In the genomic region with DNA sequence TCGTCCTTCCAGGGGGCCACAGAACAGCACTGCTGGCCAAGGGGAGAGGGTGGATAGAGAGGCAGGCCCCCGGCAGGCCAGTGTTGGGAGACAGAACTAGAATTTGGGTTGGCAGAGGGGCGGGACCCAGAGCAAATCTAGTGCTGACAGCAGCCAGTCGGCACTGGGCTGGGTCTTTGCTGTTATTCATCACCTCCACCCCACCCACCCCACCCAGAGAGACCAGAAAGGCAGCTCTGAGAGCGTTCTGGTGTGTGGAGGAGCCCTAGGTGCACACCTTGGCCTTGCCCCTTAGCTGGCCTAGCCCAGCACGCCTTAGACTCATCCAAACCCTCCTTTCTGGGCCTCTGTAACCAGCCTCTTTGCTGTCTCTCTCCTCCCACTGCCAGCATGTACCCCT, we compare ENCODE assay signal across 19 cellular contexts. TPM values are rescaled to one million over a fixed set of nuclear protein-coding genes. Genes with fewer than 3 reads are reported as not detected.
DNase-seq lines count a peak whose midpoint lies in the region; ATAC-seq, FAIRE-seq and TF ChIP-seq lines count a peak whose summit lies in the region.
"Had no signal": no experiment of that assay in that cellular context is flagged by ENCODE, and none has a peak within 500 bp of the region (broad histone marks: within the 10 kb centered on the region; RNA-seq: fewer than 3 reads in every experiment).

No MANE protein-coding gene starts in this region.

- H2AK5ac ChIP-seq in H1 (ENCODE audit: low read depth, low read length): no peak overlapping the region

- no peaks in the 10 kb centered on the region for H3K36me3 ChIP-seq in PC-3 (ENCODE audit: low read depth, low read length)
- H3K36me3 ChIP-seq in H1 (ENCODE audit: control insufficient read depth in 2 of 4, insufficient read depth in 4 of 4, low read length in 3 of 4): no peaks in the 10 kb centered on the region
- H3K36me3 ChIP-seq in suprapubic skin: no peaks in the 10 kb centered on the region

- H4K5ac ChIP-seq in H1 (ENCODE audit: insufficient read length, low read depth, low read length): no peak overlapping the region

- no peak for TF ChIP-seq POLR2A in H1 (IDR thresholded peaks at IDR 0.05; ENCODE audit: control extremely low read depth in 1 of 2, low read depth in 2 of 2, low read length in 2 of 2)
- TF ChIP-seq POLR2A in suprapubic skin (IDR thresholded peaks at IDR 0.05): no peak

- no peaks in the 10 kb centered on the region for H3K9me3 Mint-ChIP-seq in mesothelial cell of epicardium
- H3K9me3 Mint-ChIP-seq: CD8-positive, alpha-beta T cell had no signal

- peak overlapping the region; percentile 17; the same call in 1 of the 2 replicates for H2BK12ac ChIP-seq in H1 (ENCODE audit: low read depth, low read length)

- peak overlapping the region; percentile 80 for H3K9ac ChIP-seq in PC-3 (ENCODE audit: low read length)
- H3K9ac ChIP-seq in H1 (replicated peaks in 1 of 4; ENCODE audit: extremely low read depth in 1 of 4, low read depth in 3 of 4, low read length in 3 of 4): no peak overlapping the region

- CTCF ChIA-PET in PC-3 (lab: Charles Lee) (interaction anchor here (0.5 to 1.0 kb wide), 3 partner anchors 31 to 84 kb away, joined by 3 to 4 read pairs (median 4); no protein-coding TSS in a partner anchor), H1 (lab: Charles Lee; ENCODE audit: partially characterized antibody) (interaction anchor here (1.4 to 3.9 kb wide), 7 partner anchors 18 to 85 kb away, joined by 3 to 21 read pairs (median 7); no protein-coding TSS in a partner anchor)

- H3K23me2 ChIP-seq in H1 (ENCODE audit: low read depth, low read length): no peaks in the 10 kb centered on the region

- H3K4me1 ChIP-seq in PC-3 (ENCODE audit: insufficient read depth, low read length) (peaks cover 47% of the 10 kb centered on the region), H1 (replicated peaks in 1 of 4; ENCODE audit: control insufficient read depth in 3 of 4, insufficient read depth in 4 of 4, low read length in 3 of 4) (peaks cover 0 to 4% (median 0%) of the 10 kb centered on the region in 4 experiments; a peak in 2 of 7 replicates), suprapubic skin (peaks cover 54% of the 10 kb centered on the region)

- intact Hi-C loops in PC-3 (cut with micrococcal nuclease) (no loop called here), left colon (cut with DNase I, micrococcal nuclease) (no loop called here)

- POLR2A ChIA-PET in PC-3 (lab: Charles Lee; ENCODE audit: unreplicated experiment): interaction anchor here (0.6 kb wide), 1 partner anchor 31 kb away, joined by 7 read pairs; no protein-coding TSS in a partner anchor
- POLR2A ChIA-PET in H1 (lab: Charles Lee; ENCODE audit: partially characterized antibody): interaction anchor here (1.1 kb wide), 1 partner anchor 84 kb away, joined by 4 read pairs; no protein-coding TSS in a partner anchor

- 83% methylated on average over 6 of the region's 6 CpGs; no CpG with 5 or more reads in 1 of the 2 experiments for WGBS in H1 (ENCODE audit: extremely low coverage in 1 of 2, insufficient coverage in 1 of 2, insufficient read length in 1 of 2, insufficient replicate concordance in 2 of 2, low coverage in 1 of 2, low lambda C conversion rate in 2 of 2, missing lambda C conversion rate in 1 of 2), 2 experiments
- 59% methylated on average over 5 of the region's 6 CpGs for WGBS in suprapubic skin

- H3K79me1 ChIP-seq in H1 (ENCODE audit: low read depth, low read length): no peaks in the 10 kb centered on the region

- no peaks in the 10 kb centered on the region for H3K27me3 ChIP-seq in PC-3 (ENCODE audit: low read length)
- H3K27me3 ChIP-seq in H1 (replicated peaks in 1 of 4; ENCODE audit: control insufficient read depth in 3 of 4, extremely low read depth in 1 of 4, insufficient read depth in 3 of 4, low read length in 3 of 4): peaks cover 0 to 3% (median under 1%) of the 10 kb centered on the region in 4 experiments; a peak in 5 of 7 replicates
- no peaks in the 10 kb centered on the region for H3K27me3 ChIP-seq in suprapubic skin

- H2BK120ac ChIP-seq in H1 (replicated peaks; ENCODE audit: low read depth, low read length): no peak overlapping the region

- no peaks in the 10 kb centered on the region for H3K9me2 ChIP-seq in PC-3 (replicated peaks; ENCODE audit: low read length)

- no peak overlapping the region for H3K4me3 ChIP-seq in PC-3 (ENCODE audit: low read length)
- H3K4me3 ChIP-seq in H1 (ENCODE audit: extremely low read depth in 1 of 4, insufficient read depth in 2 of 4, low read depth in 3 of 4, low read length in 4 of 4): no peak overlapping the region
- H3K4me3 ChIP-seq in suprapubic skin: no peak overlapping the region

- H3K27ac ChIP-seq in PC-3 (ENCODE audit: low read length) (peak overlapping the region; percentile 88), H1 (ENCODE audit: low read depth, low read length) (no peak overlapping the region), suprapubic skin (peak overlapping the region; percentile 83)

- H3K9me3 ChIP-seq in PC-3 (ENCODE audit: low read length) (no peaks in the 10 kb centered on the region), H1 (ENCODE audit: insufficient read depth in 2 of 2, low read depth in 1 of 2, low read length in 1 of 2) (no peaks in the 10 kb centered on the region), suprapubic skin (no peaks in the 10 kb centered on the region)

- no peak for FAIRE-seq in H1 (lab: Jason Lieb, UNC)
- FAIRE-seq: D721Med had no signal

- H3K4ac ChIP-seq in H1 (replicated peaks; ENCODE audit: insufficient read length, low read depth, low read length): no peak overlapping the region

- no peak overlapping the region for H2AFZ ChIP-seq in PC-3 (ENCODE audit: low read length)
- H2AFZ ChIP-seq in H1 (ENCODE audit: low read length): no peak overlapping the region

- no peak overlapping the region for H3K4me3 Mint-ChIP-seq in mesothelial cell of epicardium
- H3K4me3 Mint-ChIP-seq: CD8-positive, alpha-beta T cell had no signal

- H2BK20ac ChIP-seq in H1 (ENCODE audit: low read length): no peak overlapping the region

- no peak for TF ChIP-seq EP300 in H1 (IDR thresholded peaks at IDR 0.05; ENCODE audit: borderline replicate concordance in 1 of 2, low read depth in 2 of 2, low read length in 2 of 2)
- TF ChIP-seq EP300 in suprapubic skin (IDR thresholded peaks at IDR 0.05): no peak

- peaks cover 6% of the 10 kb centered on the region for H3F3A ChIP-seq in PC-3 (ENCODE audit: low read length, unreplicated experiment)

- H3K27me3 Mint-ChIP-seq in mesothelial cell of epicardium (ENCODE audit: low read depth): peaks cover 12% of the 10 kb centered on the region

- no peak for TF ChIP-seq RAD21 in H1 (IDR thresholded peaks at IDR 0.05 in 1 of 2, conservative IDR thresholded peaks at IDR 0.05 in 1 of 2; ENCODE audit: low read depth in 2 of 2, low read length in 2 of 2)

- no peak overlapping the region; the same call in 1 of the 2 replicates for H4K8ac ChIP-seq in H1 (ENCODE audit: extremely low read depth, insufficient read depth, low read length)

- ATAC-seq in PC-3 (no peak), left colon (peak; percentile 66)
- ATAC-seq: CD8-positive, alpha-beta T cell had no signal

- no peaks in the 10 kb centered on the region for H3K36me3 Mint-ChIP-seq in mesothelial cell of epicardium
- H3K36me3 Mint-ChIP-seq: CD8-positive, alpha-beta T cell had no signal

- no peaks in the 10 kb centered on the region for H3K4me1 Mint-ChIP-seq in mesothelial cell of epicardium

- peak; percentile 74 for DNase-seq in PC-3
- no peak for DNase-seq in H1 (ENCODE audit: low read depth in 1 of 2, low spot score in 2 of 2)
- peak in 1 of 2 donors; percentile 31 for DNase-seq in left colon
- DNase-seq in suprapubic skin (ENCODE audit: low spot score in 2 of 2): no peak
- no peak for DNase-seq in mesothelial cell of epicardium (ENCODE audit: low spot score in 2 of 2, unreplicated experiment in 2 of 2)
- no peak for DNase-seq in anterior cingulate cortex (lab: John Stamatoyannopoulos, UW)
- no peak for DNase-seq in OCI-M2 (lab: John Stamatoyannopoulos, UW; ENCODE audit: unreplicated experiment)
- DNase-seq in A172 (ENCODE audit: low spot score): no peak
- DNase-seq: CD8-positive, alpha-beta T cell; DMS79; H7; NCI-H1105 treated with DMSO at 0.1 percent for 48 hours; NCI-H1694 treated with DMSO at 0.1 percent for 48 hours; NCI-H345; NCI-H526 treated with DMSO at 0.1 percent for 48 hours had no signal

- H3K79me2 ChIP-seq in PC-3 (ENCODE audit: low read length) (peaks cover under 1% of the 10 kb centered on the region; the same call in 1 of the 2 replicates), H1 (ENCODE audit: control insufficient read depth in 1 of 2, insufficient read depth in 2 of 2, low read length in 2 of 2) (no peaks in the 10 kb centered on the region)

- no TSS peak for BruUV-seq in PC-3 (replicated peaks; lab: Mats Ljungman, UMichigan)

- no peak overlapping the region for H3K14ac ChIP-seq in H1 (ENCODE audit: insufficient read length)

- H4K20me1 ChIP-seq in PC-3 (ENCODE audit: low read length) (no peaks in the 10 kb centered on the region), H1 (replicated peaks in 1 of 2; ENCODE audit: control insufficient read depth in 1 of 2, insufficient read depth in 2 of 2, low read length in 2 of 2) (no peaks in the 10 kb centered on the region)

- no peak overlapping the region for H3K23ac ChIP-seq in H1 (ENCODE audit: insufficient read length)

- H2BK5ac ChIP-seq in H1 (ENCODE audit: low read depth, low read length): no peak overlapping the region

- H3K27ac Mint-ChIP-seq in mesothelial cell of epicardium: no peak overlapping the region
- H3K27ac Mint-ChIP-seq: CD8-positive, alpha-beta T cell had no signal

- no peak for TF ChIP-seq CTCF in PC-3 (conservative IDR thresholded peaks at IDR 0.05; ENCODE audit: low read depth, low read length)
- no peak for TF ChIP-seq CTCF in H1 (IDR thresholded peaks at IDR 0.05; ENCODE audit: control extremely low read depth in 1 of 3, insufficient read depth in 1 of 3, low read depth in 1 of 3, low read length in 3 of 3)
- TF ChIP-seq CTCF in suprapubic skin (IDR thresholded peaks at IDR 0.05): no peak
- no peak for TF ChIP-seq CTCF in mesothelial cell of epicardium (IDR thresholded peaks at IDR 0.05; ENCODE audit: unreplicated experiment)

- H2BK15ac ChIP-seq in H1 (ENCODE audit: low read length): no peak overlapping the region

- H3K4me2 ChIP-seq in PC-3 (ENCODE audit: low read length) (peak overlapping the region; percentile 40), H1 (ENCODE audit: insufficient read depth in 1 of 2, low read depth in 2 of 2, low read length in 2 of 2) (no peak overlapping the region)

- no peak overlapping the region for H3K56ac ChIP-seq in H1 (replicated peaks; ENCODE audit: insufficient read length, low read depth, low read length)

- H3K18ac ChIP-seq in H1 (ENCODE audit: extremely low read depth, low read length): no peak overlapping the region

- H4K91ac ChIP-seq in H1 (replicated peaks; ENCODE audit: insufficient read length, low read length): no peak overlapping the region

RNA-seq across cellular contexts. Expression of a gene that starts 6.4 kb away (rescaled TPM):
- total RNA-seq in PC-3 (2014; rRNA removed) (211 and 259 TPM in 2 replicates), left colon (under 1 TPM; 0.18 to 0.42 TPM), suprapubic skin (1,000 to 10,000 TPM in 3 of 4 donors, 100 to 1,000 TPM in 1; 888 to 1,187 (median 1,096) TPM), mesothelial cell of epicardium (0.54 to 0.58 TPM (median 0.57 TPM) in 3 replicates)
- 0.88 and 0.95 TPM in 2 replicates for total RNA-seq in H1 (2021; fragmentation: NEBNext Ultra II Directional; extraction: Animal tissue kit (Norgen Biotek cat#: 25700))
- polyA plus RNA-seq in H1 (2011; rRNA removed): 0.21 and 0.66 TPM in 2 replicates
- polyA plus RNA-seq in H1 (2011; cell fraction: cytosol; rRNA removed): 0.37 TPM
- polyA plus RNA-seq in H1 (2011; cell fraction: nucleus; rRNA removed): 0.97 TPM
- polyA plus RNA-seq in H1 (2012, experiment 1 of 2): 0.25 to 0.48 TPM (median 0.42 TPM) in 4 replicates
- 0.25 TPM for polyA plus RNA-seq in H1 (2012, experiment 2 of 2)
- 0.24 TPM for polyA plus RNA-seq in H1 (2013, experiment 1 of 2)
- 0.20 TPM for polyA plus RNA-seq in H1 (2013, experiment 2 of 2)
- 0.39 and 0.63 TPM in 2 replicates for polyA minus RNA-seq in H1 (2011; rRNA and poly(A)+ RNA removed)
- polyA minus RNA-seq in H1 (2011; cell fraction: cytosol; rRNA and poly(A)+ RNA removed): 0.22 TPM
- polyA minus RNA-seq in H1 (2011; cell fraction: nucleus; rRNA and poly(A)+ RNA removed): 0.40 TPM
- not detected in 2 replicates for total RNA-seq in A172 (2014; rRNA removed; shearing (Covaris generic))
- total RNA-seq: CD8-positive, alpha-beta T cell; H7; LHCN-M2; OCI-LY7; SK-MEL-5 had no signal

Comparison
In these comparisons a context has a peak if more than half of its experiments do, and no peak if none do; other contexts are left out.
1. RNA of a gene that starts 6.4 kb away (total RNA-seq): 888 to 1,187 TPM in suprapubic skin and 211 to 259 TPM in PC-3; 0.88 to 0.95 TPM in H1, 0.54 to 0.58 TPM in mesothelial cell of epicardium, 0.18 to 0.42 TPM in left colon and not detected in A172; every median in the first group is over 100 times any median in the second.